8 cellular contexts compared by ENCODE assay signal in genomic region chr19:50728084-50728737, GRCh38. TPM values are rescaled to one million over a fixed set of nuclear protein-coding genes. Genes with fewer than 3 reads are reported as not detected.
DNase-seq lines count a peak whose midpoint lies in the region; ATAC-seq and TF ChIP-seq lines count a peak whose summit lies in the region.

No MANE protein-coding gene starts in this region.

- H3K27me3 ChIP-seq in aorta (ENCODE audit: control insufficient read depth in 1 of 2, insufficient read depth in 2 of 2, low read length in 1 of 2): no peaks in the 10 kb centered on the region

- intact Hi-C loops in aorta (cut with DNase I): no loop called here

- no peak for TF ChIP-seq CTCF in progenitor cell of endocrine pancreas (IDR thresholded peaks at IDR 0.05; ENCODE audit: unreplicated experiment)

- peak overlapping the region; percentile 5 for H3K4me3 Mint-ChIP-seq in progenitor cell of endocrine pancreas (ENCODE audit: low read depth)

- H3K27ac Mint-ChIP-seq in progenitor cell of endocrine pancreas: no peak overlapping the region

- peaks cover 2% of the 10 kb centered on the region for H3K4me1 Mint-ChIP-seq in progenitor cell of endocrine pancreas (ENCODE audit: low read depth)

- no peak overlapping the region for H3K4me3 ChIP-seq in aorta (ENCODE audit: low read length in 2 of 2)

- H3K36me3 Mint-ChIP-seq in progenitor cell of endocrine pancreas (ENCODE audit: insufficient read depth): no peaks in the 10 kb centered on the region

- peak; percentile 82 for DNase-seq in AG20443 (ENCODE audit: low spot score)
- DNase-seq in NCI-H1930 (lab: John Stamatoyannopoulos, UW): peak; percentile 96 to 98
- peak; percentile 85 for DNase-seq in activated T-cell treated with anti-CD3 and anti-CD28 coated beads for 48 hours (ENCODE audit: low read depth)
- peak; percentile 74 for DNase-seq in globus pallidus (ENCODE audit: low spot score)
- DNase-seq in progenitor cell of endocrine pancreas (ENCODE audit: low spot score, unreplicated experiment): peak; percentile 69
- DNase-seq in aorta: peak; percentile 85 to 86

- peaks cover 2% of the 10 kb centered on the region for H3K9me3 ChIP-seq in aorta (ENCODE audit: control insufficient read depth, low read length)

- 13 to 15% methylated on average over 39 of the region's 39 CpGs for WGBS in aorta, 2 donors

- ATAC-seq in aorta (ENCODE audit: low FRiP score): no peak
- no peak for ATAC-seq in GM18867 (IDR thresholded peaks at IDR 0.05; ENCODE audit: unreplicated experiment)
- no peak for ATAC-seq in GM19467 (IDR thresholded peaks at IDR 0.05; ENCODE audit: unreplicated experiment)

- peaks cover 27% of the 10 kb centered on the region for H3K27me3 Mint-ChIP-seq in progenitor cell of endocrine pancreas

- no peaks in the 10 kb centered on the region for H3K36me3 ChIP-seq in aorta (ENCODE audit: control insufficient read depth in 1 of 2, insufficient read depth in 2 of 2, low read length in 1 of 2)

- H3K9me3 Mint-ChIP-seq in progenitor cell of endocrine pancreas (ENCODE audit: low read depth): no peaks in the 10 kb centered on the region

- H3K27ac ChIP-seq in aorta (ENCODE audit: low read depth in 1 of 2, low read length in 2 of 2): no peak overlapping the region

- no peaks in the 10 kb centered on the region for H3K4me1 ChIP-seq in aorta (ENCODE audit: control insufficient read depth in 1 of 2, insufficient read depth in 2 of 2, low read length in 2 of 2)

RNA-seq across cellular contexts. Expression of gene CLEC11A, which starts 5.0 kb away (rescaled TPM):
- 4.7 and 5.4 TPM in 2 replicates for total RNA-seq in progenitor cell of endocrine pancreas
- 10 to 100 TPM in 1 of 2 donors, 1 to 10 TPM in 1; 8.4 to 28.7 TPM for total RNA-seq in aorta
- polyA plus RNA-seq in aorta: 10 to 100 TPM in 1 of 2 donors, 1 to 10 TPM in 1; 2.0 to 17.7 TPM

RNA-seq across cellular contexts. Expression of gene SHANK1, which starts 8.6 kb away (rescaled TPM):
- total RNA-seq in progenitor cell of endocrine pancreas (0.20 and 0.36 TPM in 2 replicates), aorta (1 to 10 TPM in 1 of 2 donors, under 1 TPM in 1; 0.45 to 1.4 TPM)
- 1 to 10 TPM in 1 of 2 donors, under 1 TPM in 1; 0.38 to 1.8 TPM for polyA plus RNA-seq in aorta

RNA-seq across cellular contexts. Expression of gene GPR32, which starts 42.1 kb away (rescaled TPM):
- total RNA-seq in progenitor cell of endocrine pancreas (not detected in 2 replicates), aorta (not detected)
- polyA plus RNA-seq in aorta: not detected
